In genomic region chr6:106325336-106326178, GRCh38 we compare ENCODE assay signal across 8 cellular contexts. TPM values are rescaled to one million over a fixed set of nuclear protein-coding genes. Genes with fewer than 3 reads are reported as not detected.
DNase-seq lines count a peak whose midpoint lies in the region; ATAC-seq and TF ChIP-seq lines count a peak whose summit lies in the region.

Gene ATG5, minus strand, starts transcription at chr6:106325760. Its CDS starts 9,552 bp downstream, at chr6:106316208.

- H3K27ac ChIP-seq in RWPE2 (ENCODE audit: poor library complexity, severe bottlenecking) (peak within 1 kb of the TSS; percentile 91), fibroblast of lung (ENCODE audit: insufficient read depth, low read length) (peak within 1 kb of the TSS; percentile 79)
- H3K27ac ChIP-seq in naive thymus-derived CD4-positive, alpha-beta T cell (ENCODE audit: low read depth, low read length): peak within 1 kb of the TSS; percentile 95

- peaks cover 2% of the 10 kb centered on the region for H4K20me1 ChIP-seq in fibroblast of lung (ENCODE audit: control insufficient read depth, extremely low read depth, insufficient read depth, low read length)

- H3K27ac Mint-ChIP-seq in activated T-helper 2 cell treated with anti-CD3 and anti-CD28 coated beads, Interferon-gamma antibody, Interleukin-2, Interleukin-4, amounts not matched to agents 10 μg/mL and 5 μg/mL and 100 μg/mL, durations not matched to agents 14 hours and 24 hours and 36 hours: peak within 1 kb of the TSS; percentile 99
- H3K27ac Mint-ChIP-seq in naive thymus-derived CD4-positive, alpha-beta T cell: peak within 1 kb of the TSS; percentile 95 to 100 (median 98)
- H3K27ac Mint-ChIP-seq in stimulated activated naive B cell treated with anti-CD40 and anti-IgM and Interleukin-4, amounts not matched to agents 10 μg/mL and 1 μg/mL and 100 μg/mL, for 72 hours: peak within 1 kb of the TSS; percentile 99

- H3K36me3 ChIP-seq in RWPE2 (ENCODE audit: low read depth) (no peaks in the 10 kb centered on the region), fibroblast of lung (ENCODE audit: control insufficient read depth, insufficient read depth, low read length) (no peaks in the 10 kb centered on the region)
- H3K36me3 ChIP-seq in naive thymus-derived CD4-positive, alpha-beta T cell (ENCODE audit: control insufficient read depth in 2 of 3, insufficient read depth in 3 of 3, low read length in 3 of 3): peaks cover 0 to 5% (median 0%) of the 10 kb centered on the region in 3 experiments

- ATAC-seq in RWPE2 (ENCODE audit: low read depth): peak; percentile 92
- peak; percentile 98 for ATAC-seq in naive thymus-derived CD4-positive, alpha-beta T cell
- peak; percentile 96 for ATAC-seq in stimulated activated naive B cell treated with anti-CD40 and anti-IgM and Interleukin-4, amounts not matched to agents 10 μg/mL and 1 μg/mL and 100 μg/mL, for 72 hours (replicated peaks)

- H3K36me3 Mint-ChIP-seq in activated T-helper 2 cell treated with anti-CD3 and anti-CD28 coated beads, Interferon-gamma antibody, Interleukin-2, Interleukin-4, amounts not matched to agents 10 μg/mL and 5 μg/mL and 100 μg/mL, durations not matched to agents 14 hours and 24 hours and 36 hours (ENCODE audit: low read depth): peaks cover 22% of the 10 kb centered on the region
- H3K36me3 Mint-ChIP-seq in naive thymus-derived CD4-positive, alpha-beta T cell: peaks cover 0 to 16% (median 5%) of the 10 kb centered on the region in 5 donors
- H3K36me3 Mint-ChIP-seq in stimulated activated naive B cell treated with anti-CD40 and anti-IgM and Interleukin-4, amounts not matched to agents 10 μg/mL and 1 μg/mL and 100 μg/mL, for 72 hours: peaks cover 3 to 9% of the 10 kb centered on the region in 2 donors

- peak within 1 kb of the TSS; percentile 100 for H3K4me3 Mint-ChIP-seq in activated T-helper 2 cell treated with anti-CD3 and anti-CD28 coated beads, Interferon-gamma antibody, Interleukin-2, Interleukin-4, amounts not matched to agents 10 μg/mL and 5 μg/mL and 100 μg/mL, durations not matched to agents 14 hours and 24 hours and 36 hours (ENCODE audit: low read depth)
- H3K4me3 Mint-ChIP-seq in naive thymus-derived CD4-positive, alpha-beta T cell: peak within 1 kb of the TSS; percentile 96 to 100 (median 98)
- H3K4me3 Mint-ChIP-seq in stimulated activated naive B cell treated with anti-CD40 and anti-IgM and Interleukin-4, amounts not matched to agents 10 μg/mL and 1 μg/mL and 100 μg/mL, for 72 hours: peak within 1 kb of the TSS; percentile 93 to 99

- H3K27me3 ChIP-seq in RWPE2 (ENCODE audit: insufficient read depth, poor library complexity, severe bottlenecking): no peaks in the 10 kb centered on the region
- H3K27me3 ChIP-seq in fibroblast of lung (ENCODE audit: control insufficient read depth, insufficient read depth, low read length): peaks cover 9% of the 10 kb centered on the region
- H3K27me3 ChIP-seq in naive thymus-derived CD4-positive, alpha-beta T cell (ENCODE audit: control insufficient read depth in 2 of 2, insufficient read depth in 2 of 2, low read length in 2 of 2): no peaks in the 10 kb centered on the region

- intact Hi-C loops in activated T-helper 2 cell treated with anti-CD3 and anti-CD28 coated beads, Interferon-gamma antibody, Interleukin-2, Interleukin-4, amounts not matched to agents 10 μg/mL and 5 μg/mL and 100 μg/mL, durations not matched to agents 14 hours and 24 hours and 36 hours (cut with micrococcal nuclease): loop anchor here (5.0 kb wide), 1 partner anchor 197 kb away; no protein-coding TSS in a partner anchor
- intact Hi-C loops in naive thymus-derived CD4-positive, alpha-beta T cell (cut with micrococcal nuclease): loop anchor here (1.0 to 10.0 kb wide), 19 partner anchors 35 to 1939 kb away; partner anchors contain the start of genes MTRES1 (in 2 of the 2), PREP (in 2 of the 2), QRSL1 (in 2 of the 2) and RTN4IP1 (in 2 of the 2)

- peaks cover 44% of the 10 kb centered on the region for H3K79me2 ChIP-seq in fibroblast of lung (ENCODE audit: control insufficient read depth, insufficient read depth, low read length)

- H3K27me3 Mint-ChIP-seq in activated T-helper 2 cell treated with anti-CD3 and anti-CD28 coated beads, Interferon-gamma antibody, Interleukin-2, Interleukin-4, amounts not matched to agents 10 μg/mL and 5 μg/mL and 100 μg/mL, durations not matched to agents 14 hours and 24 hours and 36 hours (ENCODE audit: low read depth): peaks cover 22% of the 10 kb centered on the region
- peaks cover 13 to 30% (median 17%) of the 10 kb centered on the region in 5 donors for H3K27me3 Mint-ChIP-seq in naive thymus-derived CD4-positive, alpha-beta T cell
- H3K27me3 Mint-ChIP-seq in stimulated activated naive B cell treated with anti-CD40 and anti-IgM and Interleukin-4, amounts not matched to agents 10 μg/mL and 1 μg/mL and 100 μg/mL, for 72 hours: peaks cover 13 to 16% of the 10 kb centered on the region in 2 donors

- peak within 1 kb of the TSS; percentile 96 for H2AFZ ChIP-seq in fibroblast of lung (ENCODE audit: low read length)

- H3K9ac ChIP-seq in fibroblast of lung (ENCODE audit: insufficient read depth, low read length): peak within 1 kb of the TSS; percentile 74

- DNase-seq in EH (ENCODE audit: low read depth) (peak; percentile 99), H4 (ENCODE audit: low spot score) (peak; percentile 95), LoVo (ENCODE audit: low spot score) (peak; percentile 98), RWPE2 (ENCODE audit: low spot score) (peak; percentile 98), fibroblast of lung (ENCODE audit: low read depth in 2 of 2) (peak; percentile 98 to 99)
- DNase-seq in activated T-helper 2 cell treated with anti-CD3 and anti-CD28 coated beads, Interferon-gamma antibody, Interleukin-2, Interleukin-4, amounts not matched to agents 10 μg/mL and 5 μg/mL and 100 μg/mL, durations not matched to agents 14 hours and 24 hours and 36 hours (ENCODE audit: low spot score): peak; percentile 100
- peak; percentile 99 for DNase-seq in naive thymus-derived CD4-positive, alpha-beta T cell
- peak; percentile 100 for DNase-seq in stimulated activated naive B cell treated with anti-CD40 and anti-IgM and Interleukin-4, amounts not matched to agents 10 μg/mL and 1 μg/mL and 100 μg/mL, for 72 hours

- POLR2A ChIA-PET in naive thymus-derived CD4-positive, alpha-beta T cell (lab: Charles Lee): interaction anchor here (0.5 to 1.5 kb wide), 8 partner anchors 10 to 1631 kb away, joined by 3 to 15 read pairs (median 4); partner anchors contain the start of gene MTRES1

- peak; percentile 1 for TF ChIP-seq CTCF in RWPE2 (IDR thresholded peaks at IDR 0.05; ENCODE audit: poor library complexity, severe bottlenecking)
- no peak for TF ChIP-seq CTCF in fibroblast of lung (conservative IDR thresholded peaks at IDR 0.05 in 1 of 2, IDR thresholded peaks at IDR 0.05 in 1 of 2; ENCODE audit: low read depth in 1 of 2, low read length in 2 of 2)

- peaks cover 10% of the 10 kb centered on the region for H3K4me1 ChIP-seq in RWPE2 (ENCODE audit: insufficient read depth, poor library complexity, severe bottlenecking)
- peaks cover 3% of the 10 kb centered on the region for H3K4me1 ChIP-seq in fibroblast of lung (ENCODE audit: control insufficient read depth, extremely low read depth, insufficient read depth, low read length)
- peaks cover 16 to 24% of the 10 kb centered on the region in 2 donors for H3K4me1 ChIP-seq in naive thymus-derived CD4-positive, alpha-beta T cell (ENCODE audit: control insufficient read depth in 2 of 2, insufficient read depth in 2 of 2, low read length in 2 of 2)

- no peaks in the 10 kb centered on the region for H3K9me3 Mint-ChIP-seq in activated T-helper 2 cell treated with anti-CD3 and anti-CD28 coated beads, Interferon-gamma antibody, Interleukin-2, Interleukin-4, amounts not matched to agents 10 μg/mL and 5 μg/mL and 100 μg/mL, durations not matched to agents 14 hours and 24 hours and 36 hours
- peaks cover 0 to 4% (median 0%) of the 10 kb centered on the region in 11 donors for H3K9me3 Mint-ChIP-seq in naive thymus-derived CD4-positive, alpha-beta T cell
- no peaks in the 10 kb centered on the region for H3K9me3 Mint-ChIP-seq in stimulated activated naive B cell treated with anti-CD40 and anti-IgM and Interleukin-4, amounts not matched to agents 10 μg/mL and 1 μg/mL and 100 μg/mL, for 72 hours

- H3K4me2 ChIP-seq in fibroblast of lung (ENCODE audit: extremely low read depth, insufficient read depth, low read length): peak within 1 kb of the TSS; percentile 93

- H3K4me1 Mint-ChIP-seq in activated T-helper 2 cell treated with anti-CD3 and anti-CD28 coated beads, Interferon-gamma antibody, Interleukin-2, Interleukin-4, amounts not matched to agents 10 μg/mL and 5 μg/mL and 100 μg/mL, durations not matched to agents 14 hours and 24 hours and 36 hours (ENCODE audit: low read depth): peaks cover 30% of the 10 kb centered on the region
- peaks cover 33 to 56% (median 46%) of the 10 kb centered on the region in 7 donors for H3K4me1 Mint-ChIP-seq in naive thymus-derived CD4-positive, alpha-beta T cell
- H3K4me1 Mint-ChIP-seq in stimulated activated naive B cell treated with anti-CD40 and anti-IgM and Interleukin-4, amounts not matched to agents 10 μg/mL and 1 μg/mL and 100 μg/mL, for 72 hours: peaks cover 24 to 38% of the 10 kb centered on the region in 2 donors

- H3K9me3 ChIP-seq in RWPE2 (ENCODE audit: severe bottlenecking) (no peaks in the 10 kb centered on the region), fibroblast of lung (ENCODE audit: control insufficient read depth, insufficient read depth, low read depth, low read length) (no peaks in the 10 kb centered on the region)
- no peaks in the 10 kb centered on the region for H3K9me3 ChIP-seq in naive thymus-derived CD4-positive, alpha-beta T cell (ENCODE audit: control insufficient read depth in 2 of 3, low read length in 3 of 3)

- CTCF ChIA-PET in naive thymus-derived CD4-positive, alpha-beta T cell (lab: Charles Lee): interaction anchor here (1.8 kb wide), 1 partner anchor 10 kb away, joined by 11 read pairs; no protein-coding TSS in a partner anchor

- H3K4me3 ChIP-seq in RWPE2 (ENCODE audit: severe bottlenecking): peak within 1 kb of the TSS; percentile 61
- H3K4me3 ChIP-seq in fibroblast of lung (replicated peaks in 1 of 4; ENCODE audit: control extremely low read depth in 1 of 4, insufficient read depth in 1 of 4, low read depth in 3 of 4, low read length in 4 of 4): peak within 1 kb of the TSS; percentile 72 to 92 (median 78)
- H3K4me3 ChIP-seq in naive thymus-derived CD4-positive, alpha-beta T cell (ENCODE audit: low read length): peak within 1 kb of the TSS; percentile 99

RNA-seq across cellular contexts. Expression of gene ATG5, which starts in this region (rescaled TPM):
- 42.5 and 43.1 TPM in 2 replicates for total RNA-seq in H4 (2014; rRNA removed; shearing (Covaris generic))
- total RNA-seq in activated T-helper 2 cell treated with anti-CD3 and anti-CD28 coated beads, Interferon-gamma antibody, Interleukin-2, Interleukin-4, amounts not matched to agents 10 μg/mL and 5 μg/mL and 100 μg/mL, durations not matched to agents 14 hours and 24 hours and 36 hours: 33.1 and 34.7 TPM in 2 replicates
- total RNA-seq in fibroblast of lung: 63.4 and 64.7 TPM in 2 replicates
- 33.3 and 38.6 TPM in 2 replicates for polyA plus RNA-seq in fibroblast of lung
- 22.9 and 23.3 TPM in 2 replicates for polyA plus RNA-seq in fibroblast of lung (2012)
- 2.3 and 8.2 TPM in 2 replicates for polyA minus RNA-seq in fibroblast of lung (ENCODE audit: low replicate concordance)
- total RNA-seq in naive thymus-derived CD4-positive, alpha-beta T cell: 10 to 100 TPM; 24.0 to 30.9 (median 27.0) TPM
- 10 to 100 TPM; 31.5 to 32.9 TPM for polyA plus RNA-seq in naive thymus-derived CD4-positive, alpha-beta T cell

Comparison
In these comparisons a context has a peak if more than half of its experiments do, and no peak if none do; other contexts are left out.
1. Peak in every context shown above with its lines: DNase-seq, ATAC-seq, H3K4me3 ChIP-seq and H3K27ac ChIP-seq.